In genomic region chr2:69744456-69744855, GRCh38 we compare ENCODE assay signal across 18 cellular contexts.
"Had no signal": no experiment of that assay in that cellular context is flagged by ENCODE, and none has a peak within 500 bp of the region (broad histone marks: within the 10 kb centered on the region; RNA-seq: fewer than 3 reads in every experiment).

No MANE protein-coding gene starts in this region.

- H3K27ac ChIP-seq: esophagus muscularis mucosa, foreskin keratinocyte, left ventricle myocardium inferior, psoas muscle, testis had no signal

- FAIRE-seq: urothelium cell line had no signal

- H3K27ac Mint-ChIP-seq: activated CD8-positive, alpha-beta memory T cell treated with anti-CD3 and anti-CD28 coated beads, Interleukin-2, amount 10 ng/mL, durations not matched to agents 7 days and 5 days; activated naive CD4-positive, alpha-beta T cell treated with anti-CD3 and anti-CD28 coated beads, Interleukin-2, amount 50 U/mL, for 72 hours; stimulated activated naive CD8-positive, alpha-beta T cell treated with anti-CD3 and anti-CD28 coated beads, Interleukin-15, amount 100 ng/mL, for 72 hours had no signal

- H3K4me3 ChIP-seq: esophagus muscularis mucosa, left ventricle myocardium inferior, psoas muscle, testis had no signal

- DNase-seq: activated CD4-positive, alpha-beta T cell treated with anti-CD3 and anti-CD28 coated beads, Interleukin-2, amount 50 U/mL, for 48 hours; activated CD8-positive, alpha-beta memory T cell treated with anti-CD3 and anti-CD28 coated beads, Interleukin-2, amount 10 ng/mL, durations not matched to agents 7 days and 5 days; activated effector memory CD4-positive, alpha-beta T cell treated with anti-CD3 and anti-CD28 coated beads, Interleukin-2, amount 50 U/mL, for 16 hours; activated T-cell treated with anti-CD3 and anti-CD28 coated beads, Interleukin-2, amount 50 U/mL, for 4 hours; amygdala; cerebellar nuclear complex; foreskin keratinocyte; islet precursor cell; left ventricle myocardium inferior; nucleus accumbens; psoas muscle; stimulated activated CD4-positive, alpha-beta T cell treated with anti-CD3 and anti-CD28 coated beads, Interleukin-4, amount 100 ng/mL, for 24 hours; stimulated activated naive CD8-positive, alpha-beta T cell treated with anti-CD3 and anti-CD28 coated beads, Interleukin-15, amount 100 ng/mL, for 72 hours; T-helper 2 cell; testis had no signal

- H3K9me3 Mint-ChIP-seq: activated naive CD4-positive, alpha-beta T cell treated with anti-CD3 and anti-CD28 coated beads, Interleukin-2, amount 50 U/mL, for 72 hours; activated T-cell treated with anti-CD3 and anti-CD28 coated beads, Interleukin-2, amount 50 U/mL, for 4 hours; stimulated activated naive CD8-positive, alpha-beta T cell treated with anti-CD3 and anti-CD28 coated beads, Interleukin-15, amount 100 ng/mL, for 72 hours had no signal

- H3K9me3 ChIP-seq: esophagus muscularis mucosa, left ventricle myocardium inferior, psoas muscle, testis had no signal

- H3K27me3 ChIP-seq: esophagus muscularis mucosa, foreskin keratinocyte, testis had no signal

- H3K36me3 ChIP-seq: esophagus muscularis mucosa, left ventricle myocardium inferior had no signal

- H3K4me3 Mint-ChIP-seq: activated CD8-positive, alpha-beta memory T cell treated with anti-CD3 and anti-CD28 coated beads, Interleukin-2, amount 10 ng/mL, durations not matched to agents 7 days and 5 days; activated T-cell treated with anti-CD3 and anti-CD28 coated beads, Interleukin-2, amount 50 U/mL, for 4 hours; stimulated activated naive CD8-positive, alpha-beta T cell treated with anti-CD3 and anti-CD28 coated beads, Interleukin-15, amount 100 ng/mL, for 72 hours had no signal

- H3K4me1 ChIP-seq: foreskin keratinocyte had no signal

- H3K27me3 Mint-ChIP-seq: activated CD8-positive, alpha-beta memory T cell treated with anti-CD3 and anti-CD28 coated beads, Interleukin-2, amount 10 ng/mL, durations not matched to agents 7 days and 5 days had no signal
